14 cellular contexts compared by ENCODE assay signal in genomic region chr1:224543453-224543852, GRCh38.
DNase-seq lines count a peak whose midpoint lies in the region; ATAC-seq and TF ChIP-seq lines count a peak whose summit lies in the region.
"Had no signal": no experiment of that assay in that cellular context is flagged by ENCODE, and none has a peak within 500 bp of the region (broad histone marks: within the 10 kb centered on the region; RNA-seq: fewer than 3 reads in every experiment).

No MANE protein-coding gene starts in this region.

- H3K4me1 Mint-ChIP-seq in CD14-positive monocyte, result peaks cover 50% of the 10 kb centered on the region
- peaks cover 21% of the 10 kb centered on the region for H3K4me1 Mint-ChIP-seq in activated T-cell treated with anti-CD3 and anti-CD28 coated beads, Interleukin-2, amount 50 U/mL, for 72 hours (ENCODE audit: low read depth)

- H3K9ac ChIP-seq in mammary epithelial cell (ENCODE audit: insufficient read depth, low read length), result peak overlapping the region; percentile 45

- H4K20me1 ChIP-seq in mammary epithelial cell (ENCODE audit: insufficient read depth, low read length), result no peaks in the 10 kb centered on the region

- CTCF ChIA-PET in mammary epithelial cell (lab: Charles Lee; ENCODE audit: low non-redundant PET), result interaction anchor here (0.6 kb wide), 1 partner anchor 254 kb away, joined by 4 read pairs; no protein-coding TSS in a partner anchor

- peak overlapping the region; percentile 56 for H3K4me2 ChIP-seq in mammary epithelial cell (ENCODE audit: insufficient read depth, low read depth, low read length)

- 100% methylated on average over 1 of the region's 1 CpG for WGBS in mammary epithelial cell (ENCODE audit: low coverage, missing lambda C conversion rate)

- in situ Hi-C loops in mammary epithelial cell (cut with MboI; ENCODE audit: low sequenced_read_pairs in 2 of 2), result no loop called here

- H3K9me3 Mint-ChIP-seq in CD14-positive monocyte, result peaks cover 0 to 6% (median 0%) of the 10 kb centered on the region in 7 donors
- H3K9me3 Mint-ChIP-seq in activated T-cell treated with anti-CD3 and anti-CD28 coated beads, Interleukin-2, amount 50 U/mL, for 72 hours, result peaks cover 0 to 3% of the 10 kb centered on the region in 2 donors
- H3K9me3 Mint-ChIP-seq: activated T-cell treated with anti-CD3 and anti-CD28 coated beads, Interleukin-2, amount 50 U/mL, for 4 hours; T-helper 2 cell treated with Interferon-gamma antibody and Interleukin-4, amounts not matched to agents 5 μg/mL and 100 μg/mL, for 36 hours had no signal

- H3K9me3 ChIP-seq in mammary epithelial cell (replicated peaks; ENCODE audit: insufficient read depth, low read length), result no peaks in the 10 kb centered on the region
- no peaks in the 10 kb centered on the region for H3K9me3 ChIP-seq in mucosa of descending colon
- H3K9me3 ChIP-seq: tibial artery had no signal

- peak overlapping the region; percentile 68 to 89 (median 82) for H3K27ac Mint-ChIP-seq in CD14-positive monocyte
- H3K27ac Mint-ChIP-seq in activated T-cell treated with anti-CD3 and anti-CD28 coated beads, Interleukin-2, amount 50 U/mL, for 72 hours, result no peak overlapping the region

- ATAC-seq in mucosa of descending colon (peak; percentile 57), HG03139 (IDR thresholded peaks at IDR 0.05; ENCODE audit: unreplicated experiment) (no peak), GM21367 (IDR thresholded peaks at IDR 0.05; ENCODE audit: unreplicated experiment) (no peak)
- ATAC-seq in activated T-cell treated with anti-CD3 and anti-CD28 coated beads, Interleukin-2, amount 50 U/mL, for 72 hours (replicated peaks in 1 of 2), result no peak

- H3K4me3 ChIP-seq in mammary epithelial cell (replicated peaks in 1 of 3; ENCODE audit: insufficient read depth in 1 of 3, low read depth in 2 of 3, low read length in 3 of 3) (no peak overlapping the region), mucosa of descending colon (no peak overlapping the region)
- H3K4me3 ChIP-seq: tibial artery had no signal

- dilution Hi-C loops in mammary epithelial cell (cut with HindIII; ENCODE audit: low sequenced_read_pairs), result no loop called here

- DNase-seq in CD14-positive monocyte (ENCODE audit: low spot score) (no peak), LHCN-M2 (ENCODE audit: low read depth) (peak; percentile 74), mammary epithelial cell (no peak), mucosa of descending colon (no peak), medulla oblongata (ENCODE audit: extremely low spot score) (no peak)
- DNase-seq in activated T-cell treated with anti-CD3 and anti-CD28 coated beads, Interleukin-2, amount 50 U/mL, for 72 hours, result no peak
- DNase-seq: activated T-cell treated with anti-CD3 and anti-CD28 coated beads, Interleukin-2, amount 50 U/mL, for 4 hours; NCI-H146; NCI-H524; tibial artery had no signal

- H3K27me3 ChIP-seq in mammary epithelial cell (ENCODE audit: insufficient read depth, low read length), result no peaks in the 10 kb centered on the region
- H3K27me3 ChIP-seq: tibial artery had no signal

- no peaks in the 10 kb centered on the region for H3K36me3 ChIP-seq in mammary epithelial cell (ENCODE audit: insufficient read depth, low read length)
- H3K36me3 ChIP-seq in mucosa of descending colon (ENCODE audit: low read depth), result no peaks in the 10 kb centered on the region
- H3K36me3 ChIP-seq: tibial artery had no signal

- intact Hi-C loops in CD14-positive monocyte (cut with micrococcal nuclease), result no loop called here
- intact Hi-C loops in mammary epithelial cell (cut with micrococcal nuclease), result loop anchor here (2.0 kb wide), 2 partner anchors 21 to 79 kb away; no protein-coding TSS in a partner anchor
- intact Hi-C loops in mucosa of descending colon (cut with DNase I, micrococcal nuclease), result no loop called here

- peak overlapping the region; percentile 84 for H3K27ac ChIP-seq in mammary epithelial cell (ENCODE audit: insufficient read depth, low read depth, low read length)
- H3K27ac ChIP-seq: tibial artery had no signal

- H3K4me3 Mint-ChIP-seq in CD14-positive monocyte, result peak overlapping the region in 1 of 2 donors; percentile 51
- no peak overlapping the region for H3K4me3 Mint-ChIP-seq in activated T-cell treated with anti-CD3 and anti-CD28 coated beads, Interleukin-2, amount 50 U/mL, for 72 hours
- H3K4me3 Mint-ChIP-seq: activated CD4-positive, alpha-beta T cell treated with anti-CD3 and anti-CD28 coated beads, Interleukin-2, amount 10 ng/mL, durations not matched to agents 24 days and 14 days; activated T-cell treated with anti-CD3 and anti-CD28 coated beads, Interleukin-2, amount 50 U/mL, for 4 hours had no signal

- H2AFZ ChIP-seq in mammary epithelial cell (ENCODE audit: low read depth, low read length), result peak overlapping the region; percentile 48

- TF ChIP-seq CTCF in CD14-positive monocyte (IDR thresholded peaks at IDR 0.05) (no peak), mammary epithelial cell (conservative IDR thresholded peaks at IDR 0.05 in 1 of 2, IDR thresholded peaks at IDR 0.05 in 1 of 2; ENCODE audit: extremely low read depth in 1 of 2, insufficient read depth in 1 of 2, low read depth in 1 of 2, low read length in 2 of 2) (no peak), mucosa of descending colon (IDR thresholded peaks at IDR 0.05) (no peak)

- H3K4me1 ChIP-seq in mammary epithelial cell (ENCODE audit: insufficient read depth, low read length), result peaks cover 48% of the 10 kb centered on the region
- H3K4me1 ChIP-seq in mucosa of descending colon (ENCODE audit: low read depth), result no peaks in the 10 kb centered on the region

- no TSS peak for BruUV-seq in mammary epithelial cell (replicated peaks; lab: Mats Ljungman, UMichigan)

- H3K79me2 ChIP-seq in mammary epithelial cell (ENCODE audit: insufficient read depth, low read length), result no peaks in the 10 kb centered on the region

- no peaks in the 10 kb centered on the region for H3K36me3 Mint-ChIP-seq in CD14-positive monocyte
- peaks cover 1% of the 10 kb centered on the region in 2 donors for H3K36me3 Mint-ChIP-seq in activated T-cell treated with anti-CD3 and anti-CD28 coated beads, Interleukin-2, amount 50 U/mL, for 72 hours (ENCODE audit: insufficient read depth in 2 of 2)

- H3K27me3 Mint-ChIP-seq in CD14-positive monocyte (ENCODE audit: low read depth in 3 of 3), result no peaks in the 10 kb centered on the region
- H3K27me3 Mint-ChIP-seq in activated T-cell treated with anti-CD3 and anti-CD28 coated beads, Interleukin-2, amount 50 U/mL, for 72 hours (ENCODE audit: low read depth), result peaks cover 41% of the 10 kb centered on the region
